ENCODE assay signal across 1 cellular context in genomic region chr16:81453091-81453728, GRCh38.
A peak's percentile ranks its signal among the peaks of the same experiment; 100 is the strongest.
TF ChIP-seq lines count a peak whose summit lies in the region.

No MANE protein-coding gene starts in this region.

TF ChIP-seq in HepG2, 621 proteins besides CTCF, POLR2A, EP300 and RAD21 (continued from another document and continues in another):
- TF ChIP-seq ESRRA (CRISPR knock-in tag; IDR thresholded peaks at IDR 0.05; ENCODE audit: low read depth) (no peak), GLI4 (CRISPR knock-in tag; IDR thresholded peaks at IDR 0.05; ENCODE audit: borderline replicate concordance) (no peak), HNRNPH1 (optimal IDR thresholded peaks at IDR 0.05; ENCODE audit: low read depth, low read length) (no peak), ZNF567 (CRISPR knock-in tag; IDR thresholded peaks at IDR 0.05; ENCODE audit: borderline replicate concordance) (no peak), HIC2 (CRISPR knock-in tag; IDR thresholded peaks at IDR 0.05; ENCODE audit: low read depth) (no peak; the same call in 1 of the 2 replicates), BCL3 (CRISPR knock-in tag; IDR thresholded peaks at IDR 0.05) (0 out of 2 replicates have a peak, but pooled peaks have one; percentile 25), RBAK (CRISPR knock-in tag; IDR thresholded peaks at IDR 0.05) (no peak), ZNF660 (CRISPR knock-in tag; IDR thresholded peaks at IDR 0.05; ENCODE audit: borderline replicate concordance, low read depth) (no peak), ZNF570 (CRISPR knock-in tag; IDR thresholded peaks at IDR 0.05; ENCODE audit: borderline replicate concordance) (no peak), ZNF552 (CRISPR knock-in tag; IDR thresholded peaks at IDR 0.05; ENCODE audit: borderline replicate concordance) (0 out of 2 replicates have a peak, but pooled peaks have one; percentile 46), SETDB1 (CRISPR knock-in tag; IDR thresholded peaks at IDR 0.05; ENCODE audit: borderline replicate concordance) (no peak), PBX2 (CRISPR knock-in tag; IDR thresholded peaks at IDR 0.05) (no peak), MEF2D (CRISPR knock-in tag; IDR thresholded peaks at IDR 0.05) (no peak), DMAP1 (CRISPR knock-in tag; IDR thresholded peaks at IDR 0.05) (no peak), NCOR1 (IDR thresholded peaks at IDR 0.05; ENCODE audit: borderline replicate concordance, low read length) (no peak), HNRNPK (IDR thresholded peaks at IDR 0.05; ENCODE audit: low read depth, low read length, poor library complexity, severe bottlenecking) (no peak), ZNF878 (CRISPR knock-in tag; IDR thresholded peaks at IDR 0.05) (no peak), MTF1 (CRISPR knock-in tag; IDR thresholded peaks at IDR 0.05) (no peak), TSC22D2 (CRISPR knock-in tag; IDR thresholded peaks at IDR 0.05; ENCODE audit: borderline replicate concordance) (no peak), MAFK (conservative IDR thresholded peaks at IDR 0.05 in 1 of 2, IDR thresholded peaks at IDR 0.05 in 1 of 2; ENCODE audit: low read length in 2 of 2) (no peak), RNF219 (CRISPR knock-in tag; IDR thresholded peaks at IDR 0.05) (no peak), ZBTB7B (CRISPR knock-in tag; IDR thresholded peaks at IDR 0.05) (no peak), ZNF674 (CRISPR knock-in tag; IDR thresholded peaks at IDR 0.05; ENCODE audit: low read depth) (no peak), HMG20B (CRISPR knock-in tag; conservative IDR thresholded peaks at IDR 0.05) (no peak), ZNF703 (CRISPR knock-in tag; IDR thresholded peaks at IDR 0.05; ENCODE audit: borderline replicate concordance) (no peak), CREM (IDR thresholded peaks at IDR 0.05) (no peak), CREM (CRISPR knock-in tag; IDR thresholded peaks at IDR 0.05) (no peak), ZNF569 (CRISPR knock-in tag; IDR thresholded peaks at IDR 0.05; ENCODE audit: borderline replicate concordance) (no peak), ZNF12 (CRISPR knock-in tag; IDR thresholded peaks at IDR 0.05) (0 out of 2 replicates have a peak, but pooled peaks have one; percentile 44), HMG20A (CRISPR knock-in tag; IDR thresholded peaks at IDR 0.05; ENCODE audit: borderline replicate concordance) (no peak), CBX2 (IDR thresholded peaks at IDR 0.05; ENCODE audit: low read depth, low read length) (no peak), CBX2 (CRISPR knock-in tag; IDR thresholded peaks at IDR 0.05; ENCODE audit: low read depth) (no peak), DNMT3B (CRISPR knock-in tag; conservative IDR thresholded peaks at IDR 0.05) (no peak), ZBTB20 (CRISPR knock-in tag; IDR thresholded peaks at IDR 0.05; ENCODE audit: borderline replicate concordance, low read depth) (no peak), HOXA7 (CRISPR knock-in tag; IDR thresholded peaks at IDR 0.05) (no peak), ZFP36L1 (CRISPR knock-in tag; IDR thresholded peaks at IDR 0.05) (peak; percentile 71; the same call in 1 of the 2 replicates), ZBTB4 (CRISPR knock-in tag; IDR thresholded peaks at IDR 0.05; ENCODE audit: borderline replicate concordance) (0 out of 2 replicates have a peak, but pooled peaks have one; percentile 38), ZFP1 (CRISPR knock-in tag; IDR thresholded peaks at IDR 0.05) (no peak), ZNF619 (CRISPR knock-in tag; IDR thresholded peaks at IDR 0.05) (no peak; the same call in 1 of the 2 replicates), ELK4 (CRISPR knock-in tag; IDR thresholded peaks at IDR 0.05; ENCODE audit: borderline replicate concordance) (no peak), ZFY (CRISPR knock-in tag; IDR thresholded peaks at IDR 0.05) (no peak), FOXK2 (IDR thresholded peaks at IDR 0.05) (no peak), IRF2 (CRISPR knock-in tag; IDR thresholded peaks at IDR 0.05) (no peak), TRIM24 (CRISPR knock-in tag; IDR thresholded peaks at IDR 0.05) (no peak), SCMH1 (CRISPR knock-in tag; IDR thresholded peaks at IDR 0.05; ENCODE audit: borderline replicate concordance) (no peak)
- TF ChIP-seq, protein P1, sequence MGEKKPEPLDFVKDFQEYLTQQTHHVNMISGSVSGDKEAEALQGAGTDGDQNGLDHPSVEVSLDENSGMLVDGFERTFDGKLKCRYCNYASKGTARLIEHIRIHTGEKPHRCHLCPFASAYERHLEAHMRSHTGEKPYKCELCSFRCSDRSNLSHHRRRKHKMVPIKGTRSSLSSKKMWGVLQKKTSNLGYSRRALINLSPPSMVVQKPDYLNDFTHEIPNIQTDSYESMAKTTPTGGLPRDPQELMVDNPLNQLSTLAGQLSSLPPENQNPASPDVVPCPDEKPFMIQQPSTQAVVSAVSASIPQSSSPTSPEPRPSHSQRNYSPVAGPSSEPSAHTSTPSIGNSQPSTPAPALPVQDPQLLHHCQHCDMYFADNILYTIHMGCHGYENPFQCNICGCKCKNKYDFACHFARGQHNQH (CRISPR knock-in tag; IDR thresholded peaks at IDR 0.05) = no peak; the same call in 1 of the 2 replicates
- TF ChIP-seq, protein P2, sequence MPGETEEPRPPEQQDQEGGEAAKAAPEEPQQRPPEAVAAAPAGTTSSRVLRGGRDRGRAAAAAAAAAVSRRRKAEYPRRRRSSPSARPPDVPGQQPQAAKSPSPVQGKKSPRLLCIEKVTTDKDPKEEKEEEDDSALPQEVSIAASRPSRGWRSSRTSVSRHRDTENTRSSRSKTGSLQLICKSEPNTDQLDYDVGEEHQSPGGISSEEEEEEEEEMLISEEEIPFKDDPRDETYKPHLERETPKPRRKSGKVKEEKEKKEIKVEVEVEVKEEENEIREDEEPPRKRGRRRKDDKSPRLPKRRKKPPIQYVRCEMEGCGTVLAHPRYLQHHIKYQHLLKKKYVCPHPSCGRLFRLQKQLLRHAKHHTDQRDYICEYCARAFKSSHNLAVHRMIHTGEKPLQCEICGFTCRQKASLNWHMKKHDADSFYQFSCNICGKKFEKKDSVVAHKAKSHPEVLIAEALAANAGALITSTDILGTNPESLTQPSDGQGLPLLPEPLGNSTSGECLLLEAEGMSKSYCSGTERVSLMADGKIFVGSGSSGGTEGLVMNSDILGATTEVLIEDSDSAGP (CRISPR knock-in tag; IDR thresholded peaks at IDR 0.05; ENCODE audit: borderline replicate concordance) = peak; percentile 64
- TF ChIP-seq, protein P3, sequence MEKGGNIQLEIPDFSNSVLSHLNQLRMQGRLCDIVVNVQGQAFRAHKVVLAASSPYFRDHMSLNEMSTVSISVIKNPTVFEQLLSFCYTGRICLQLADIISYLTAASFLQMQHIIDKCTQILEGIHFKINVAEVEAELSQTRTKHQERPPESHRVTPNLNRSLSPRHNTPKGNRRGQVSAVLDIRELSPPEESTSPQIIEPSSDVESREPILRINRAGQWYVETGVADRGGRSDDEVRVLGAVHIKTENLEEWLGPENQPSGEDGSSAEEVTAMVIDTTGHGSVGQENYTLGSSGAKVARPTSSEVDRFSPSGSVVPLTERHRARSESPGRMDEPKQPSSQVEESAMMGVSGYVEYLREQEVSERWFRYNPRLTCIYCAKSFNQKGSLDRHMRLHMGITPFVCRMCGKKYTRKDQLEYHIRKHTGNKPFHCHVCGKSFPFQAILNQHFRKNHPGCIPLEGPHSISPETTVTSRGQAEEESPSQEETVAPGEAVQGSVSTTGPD (CRISPR knock-in tag; IDR thresholded peaks at IDR 0.05) = no peak
- TF ChIP-seq, protein P4, sequence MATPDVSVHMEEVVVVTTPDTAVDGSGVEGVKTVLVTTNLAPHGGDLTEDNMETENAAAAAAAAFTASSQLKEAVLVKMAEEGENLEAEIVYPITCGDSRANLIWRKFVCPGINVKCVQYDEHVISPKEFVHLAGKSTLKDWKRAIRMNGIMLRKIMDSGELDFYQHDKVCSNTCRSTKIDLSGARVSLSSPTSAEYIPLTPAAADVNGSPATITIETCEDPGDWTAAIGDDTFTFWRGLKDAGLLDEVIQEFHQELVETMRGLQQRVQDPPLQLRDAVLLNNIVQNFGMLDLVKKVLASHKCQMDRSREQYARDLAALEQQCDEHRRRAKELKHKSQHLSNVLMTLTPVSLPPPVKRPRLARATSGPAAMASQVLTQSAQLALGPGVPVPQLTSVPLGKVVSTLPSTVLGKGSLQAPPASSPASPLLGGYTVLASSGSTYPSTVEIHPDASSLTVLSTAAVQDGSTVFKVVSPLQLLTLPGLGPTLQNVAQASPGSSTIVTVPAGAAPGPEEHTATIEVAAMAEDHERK (CRISPR knock-in tag; IDR thresholded peaks at IDR 0.05; ENCODE audit: low read depth) = no peak
- TF ChIP-seq, protein P5, sequence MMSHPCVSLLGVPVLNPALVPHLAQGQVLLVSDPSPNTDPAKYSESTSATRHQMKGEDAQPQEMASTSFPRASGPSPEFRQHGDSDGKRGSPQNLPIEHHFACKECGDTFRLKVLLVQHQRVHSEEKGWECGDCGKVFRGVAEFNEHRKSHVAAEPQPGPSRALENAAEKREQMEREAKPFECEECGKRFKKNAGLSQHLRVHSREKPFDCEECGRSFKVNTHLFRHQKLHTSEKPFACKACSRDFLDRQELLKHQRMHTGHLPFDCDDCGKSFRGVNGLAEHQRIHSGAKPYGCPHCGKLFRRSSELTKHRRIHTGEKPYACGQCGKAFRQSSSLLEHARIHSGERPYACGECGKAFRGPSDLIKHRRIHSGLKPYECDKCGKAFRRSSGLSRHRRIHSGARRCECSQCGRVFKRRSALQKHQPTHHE (CRISPR knock-in tag; IDR thresholded peaks at IDR 0.05; ENCODE audit: borderline replicate concordance) = no peak
